In genomic region chr11:30281476-30282288, GRCh38 we compare ENCODE assay signal across 13 cellular contexts.
A peak's percentile ranks its signal among the peaks of the same experiment; 100 is the strongest.
DNase-seq lines count a peak whose midpoint lies in the region; ATAC-seq and TF ChIP-seq lines count a peak whose summit lies in the region.
"Had no signal": no experiment of that assay in that cellular context is flagged by ENCODE, and none has a peak within 500 bp of the region (broad histone marks: within the 10 kb centered on the region; RNA-seq: fewer than 3 reads in every experiment).

No MANE protein-coding gene starts in this region.

- H3K4me1 Mint-ChIP-seq in central memory CD8-positive, alpha-beta T cell = peaks cover 26% of the 10 kb centered on the region

- no peak for TF ChIP-seq CTCF in coronary artery (IDR thresholded peaks at IDR 0.05)

- no peak for DNase-seq in central memory CD8-positive, alpha-beta T cell (ENCODE audit: low spot score in 2 of 2)
- no peak for DNase-seq in NCI-H2081 (lab: John Stamatoyannopoulos, UW)
- DNase-seq in activated effector memory CD4-positive, alpha-beta T cell treated with anti-CD3 and anti-CD28 coated beads, Interleukin-2, amount 50 U/mL, for 16 hours = no peak
- no peak for DNase-seq in coronary artery (ENCODE audit: low spot score)
- no peak for DNase-seq in HuH-7 (ENCODE audit: low spot score)
- DNase-seq: DMS79 treated with DMSO at 0.1 percent for 48 hours, NCI-H1436, SHP77 treated with DMSO at 0.1 percent for 48 hours had no signal

- H3K27ac Mint-ChIP-seq in central memory CD8-positive, alpha-beta T cell (ENCODE audit: low read depth) = peak overlapping the region; percentile 5
- H3K27ac Mint-ChIP-seq: dendritic cell treated with granulocyte-macrophage colony-stimulating factor and Interleukin-4, amounts not matched to agents 40 ng/mL and 50 ng/mL, for 4 days had no signal

- ATAC-seq in GM18520 (IDR thresholded peaks at IDR 0.05; ENCODE audit: unreplicated experiment) (peak; percentile 13), GM21381 (IDR thresholded peaks at IDR 0.05; ENCODE audit: unreplicated experiment) (peak; percentile 18), HG03139 (IDR thresholded peaks at IDR 0.05; ENCODE audit: unreplicated experiment) (peak; percentile 13)
- peak; percentile 21 for ATAC-seq in central memory CD8-positive, alpha-beta T cell (replicated peaks; ENCODE audit: extremely low read depth, poor library complexity, severe bottlenecking)
- ATAC-seq: HCT116 had no signal

- no peaks in the 10 kb centered on the region for H3K9me3 Mint-ChIP-seq in central memory CD8-positive, alpha-beta T cell
- H3K9me3 Mint-ChIP-seq: dendritic cell treated with granulocyte-macrophage colony-stimulating factor and Interleukin-4, amounts not matched to agents 40 ng/mL and 50 ng/mL, for 4 days had no signal

- H3K4me3 Mint-ChIP-seq in central memory CD8-positive, alpha-beta T cell = peak overlapping the region; percentile 66
- H3K4me3 Mint-ChIP-seq: dendritic cell treated with granulocyte-macrophage colony-stimulating factor and Interleukin-4, amounts not matched to agents 40 ng/mL and 50 ng/mL, for 4 days had no signal

- H3K4me3 ChIP-seq in coronary artery = no peak overlapping the region

- H3K27ac ChIP-seq in coronary artery = no peak overlapping the region

- H3K36me3 Mint-ChIP-seq in central memory CD8-positive, alpha-beta T cell (ENCODE audit: insufficient read depth) = no peaks in the 10 kb centered on the region

- no peaks in the 10 kb centered on the region for H3K27me3 Mint-ChIP-seq in central memory CD8-positive, alpha-beta T cell
